25 cellular contexts compared by ENCODE assay signal in the genomic region with DNA sequence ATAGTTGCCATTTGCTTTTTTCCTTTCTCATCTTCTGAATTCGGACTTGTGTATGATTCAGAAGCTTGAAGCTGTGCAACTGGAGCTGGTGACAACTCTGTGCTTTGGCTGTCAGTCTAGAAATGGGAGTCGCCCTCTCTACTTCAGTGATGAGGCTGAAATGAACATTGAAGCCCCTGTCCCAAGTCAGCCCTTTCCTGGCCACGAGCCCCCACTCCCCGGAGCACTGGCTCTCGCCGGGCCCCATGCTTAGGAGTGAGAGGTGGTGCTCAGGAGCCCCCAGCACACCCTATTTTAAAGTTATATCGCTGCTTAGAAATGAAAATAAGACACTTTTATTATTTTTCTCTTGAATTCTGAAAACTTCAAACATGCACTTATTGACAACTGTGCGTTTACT.
"Had no signal": no experiment of that assay in that cellular context is flagged by ENCODE, and none has a peak within 500 bp of the region (broad histone marks: within the 10 kb centered on the region; RNA-seq: fewer than 3 reads in every experiment).

No MANE protein-coding gene starts in this region.

- H2AFZ ChIP-seq: hepatocyte had no signal

- H3K79me2 ChIP-seq: hepatocyte had no signal

- ATAC-seq: effector memory CD8-positive, alpha-beta T cell; left lung; stimulated activated memory B cell treated with anti-CD40 and anti-IgM and Interleukin-4, amounts not matched to agents 10 μg/mL and 1 μg/mL and 100 μg/mL, for 72 hours had no signal

- H3K9me3 ChIP-seq: adrenal gland, colonic mucosa, esophagus muscularis mucosa, left lung, sigmoid colon, transverse colon had no signal

- DNase-seq: activated B cell treated with CpG ODN at 0.5 μM for 24 hours; activated CD4-positive, alpha-beta memory T cell treated with anti-CD3 and anti-CD28 coated beads for 36 hours; activated CD4-positive, alpha-beta T cell treated with anti-CD3 and anti-CD28 coated beads for 48 hours; activated gamma-delta T cell treated with Interleukin-2 at 50 U/mL for 16 hours; colonic mucosa; effector memory CD8-positive, alpha-beta T cell; glutamatergic neuron; immature natural killer cell; left lung; mammary epithelial cell; nephron progenitor cell; nucleus accumbens; stimulated activated CD4-positive, alpha-beta T cell treated with anti-CD3 and anti-CD28 coated beads, Interleukin-15, amount 100 ng/mL, for 24 hours; T1000; transverse colon had no signal

- H3K4me3 ChIP-seq: adrenal gland, colonic mucosa, dorsolateral prefrontal cortex, esophagus muscularis mucosa, hepatocyte, left lung, sigmoid colon, smooth muscle cell, transverse colon had no signal

- FAIRE-seq: astrocyte, frontal cortex, urothelium cell line had no signal

- H3K4me2 ChIP-seq: hepatocyte, smooth muscle cell had no signal

- H3K4me1 ChIP-seq: colonic mucosa, transverse colon had no signal

- H3K27me3 ChIP-seq: adrenal gland, colonic mucosa, dorsolateral prefrontal cortex, esophagus muscularis mucosa, hepatocyte, left lung, sigmoid colon, transverse colon had no signal

- H3K27ac ChIP-seq: adrenal gland, colonic mucosa, esophagus muscularis mucosa, hepatocyte, left lung, sigmoid colon, transverse colon had no signal
